20 cellular contexts compared by ENCODE assay signal in genomic region chr18:13236411-13236810, GRCh38. TPM values are rescaled to one million over a fixed set of nuclear protein-coding genes. Genes with fewer than 3 reads are reported as not detected.
DNase-seq lines count a peak whose midpoint lies in the region; ATAC-seq and TF ChIP-seq lines count a peak whose summit lies in the region.
"Had no signal": no experiment of that assay in that cellular context is flagged by ENCODE, and none has a peak within 500 bp of the region (broad histone marks: within the 10 kb centered on the region; RNA-seq: fewer than 3 reads in every experiment).

No MANE protein-coding gene starts in this region.

- intact Hi-C loops in lower lobe of right lung (cut with DNase I): no loop called here
- intact Hi-C loops in activated T-helper 1 cell treated with anti-CD3 and anti-CD28 coated beads, Interleukin-12 subunit alpha, Interleukin-12 subunit beta, Interleukin-2, Interleukin-4 antibody, amounts not matched to agents 30 ng/mL and 10 ng/mL and 1 ng/mL, durations not matched to agents 14 hours and 24 hours and 36 hours (cut with micrococcal nuclease): no loop called here

- H3K9me3 Mint-ChIP-seq in activated T-cell treated with anti-CD3 and anti-CD28 coated beads, Interleukin-2, amount 50 U/mL, for 24 hours: no peaks in the 10 kb centered on the region
- no peaks in the 10 kb centered on the region for H3K9me3 Mint-ChIP-seq in activated T-cell treated with anti-CD3 and anti-CD28 coated beads, Interleukin-2, amount 50 U/mL, for 72 hours
- peaks cover 0 to 3% (median 0%) of the 10 kb centered on the region in 5 experiments for H3K9me3 Mint-ChIP-seq in brain
- no peaks in the 10 kb centered on the region for H3K9me3 Mint-ChIP-seq in activated T-helper 1 cell treated with anti-CD3 and anti-CD28 coated beads, Interleukin-12 subunit alpha, Interleukin-12 subunit beta, Interleukin-2, Interleukin-4 antibody, amounts not matched to agents 30 ng/mL and 10 ng/mL and 1 ng/mL, durations not matched to agents 14 hours and 24 hours and 36 hours
- H3K9me3 Mint-ChIP-seq: CD4-positive, alpha-beta T cell had no signal

- no peaks in the 10 kb centered on the region for H3K4me1 ChIP-seq in lower lobe of right lung

- no peaks in the 10 kb centered on the region for H3K36me3 Mint-ChIP-seq in activated T-cell treated with anti-CD3 and anti-CD28 coated beads, Interleukin-2, amount 50 U/mL, for 24 hours (ENCODE audit: low read depth)
- H3K36me3 Mint-ChIP-seq in activated T-cell treated with anti-CD3 and anti-CD28 coated beads, Interleukin-2, amount 50 U/mL, for 72 hours (ENCODE audit: insufficient read depth in 2 of 2): no peaks in the 10 kb centered on the region
- H3K36me3 Mint-ChIP-seq in brain: no peaks in the 10 kb centered on the region
- H3K36me3 Mint-ChIP-seq in activated T-helper 1 cell treated with anti-CD3 and anti-CD28 coated beads, Interleukin-12 subunit alpha, Interleukin-12 subunit beta, Interleukin-2, Interleukin-4 antibody, amounts not matched to agents 30 ng/mL and 10 ng/mL and 1 ng/mL, durations not matched to agents 14 hours and 24 hours and 36 hours (ENCODE audit: low read depth): no peaks in the 10 kb centered on the region

- ATAC-seq in activated T-cell treated with anti-CD3 and anti-CD28 coated beads, Interleukin-2, amount 50 U/mL, for 72 hours (replicated peaks in 1 of 2): no peak
- no peak for ATAC-seq in lower lobe of right lung
- ATAC-seq: A549, HCT116 had no signal

- H3K27me3 Mint-ChIP-seq in activated T-cell treated with anti-CD3 and anti-CD28 coated beads, Interleukin-2, amount 50 U/mL, for 24 hours: no peaks in the 10 kb centered on the region
- H3K27me3 Mint-ChIP-seq in activated T-cell treated with anti-CD3 and anti-CD28 coated beads, Interleukin-2, amount 50 U/mL, for 72 hours (ENCODE audit: low read depth): no peaks in the 10 kb centered on the region
- peaks cover 11% of the 10 kb centered on the region for H3K27me3 Mint-ChIP-seq in brain
- H3K27me3 Mint-ChIP-seq in activated T-helper 1 cell treated with anti-CD3 and anti-CD28 coated beads, Interleukin-12 subunit alpha, Interleukin-12 subunit beta, Interleukin-2, Interleukin-4 antibody, amounts not matched to agents 30 ng/mL and 10 ng/mL and 1 ng/mL, durations not matched to agents 14 hours and 24 hours and 36 hours (ENCODE audit: insufficient read depth): peaks cover 2% of the 10 kb centered on the region
- H3K27me3 Mint-ChIP-seq: CD4-positive, alpha-beta T cell had no signal

- no peak overlapping the region for H3K4me3 ChIP-seq in lower lobe of right lung
- H3K4me3 ChIP-seq: A549, GM23248, PC-9 had no signal

- no peak overlapping the region for H3K27ac ChIP-seq in lower lobe of right lung
- H3K27ac ChIP-seq: A549, GM23248, PC-9 had no signal

- H3K9me3 ChIP-seq in lower lobe of right lung: no peaks in the 10 kb centered on the region
- H3K9me3 ChIP-seq: A549 had no signal

- H3K27ac Mint-ChIP-seq in activated T-cell treated with anti-CD3 and anti-CD28 coated beads, Interleukin-2, amount 50 U/mL, for 24 hours: no peak overlapping the region
- H3K27ac Mint-ChIP-seq in activated T-cell treated with anti-CD3 and anti-CD28 coated beads, Interleukin-2, amount 50 U/mL, for 72 hours: no peak overlapping the region
- peak overlapping the region in 3 of 5 experiments; percentile 35 to 63 (median 58) for H3K27ac Mint-ChIP-seq in brain
- H3K27ac Mint-ChIP-seq in activated T-helper 1 cell treated with anti-CD3 and anti-CD28 coated beads, Interleukin-12 subunit alpha, Interleukin-12 subunit beta, Interleukin-2, Interleukin-4 antibody, amounts not matched to agents 30 ng/mL and 10 ng/mL and 1 ng/mL, durations not matched to agents 14 hours and 24 hours and 36 hours: no peak overlapping the region
- H3K27ac Mint-ChIP-seq: CD4-positive, alpha-beta T cell had no signal

- TF ChIP-seq CTCF in brain (conservative IDR thresholded peaks at IDR 0.05) (no peak), lower lobe of right lung (IDR thresholded peaks at IDR 0.05) (no peak)

- H3K4me1 Mint-ChIP-seq in activated T-cell treated with anti-CD3 and anti-CD28 coated beads, Interleukin-2, amount 50 U/mL, for 24 hours (ENCODE audit: low read depth): peaks cover 1% of the 10 kb centered on the region
- peaks cover 6% of the 10 kb centered on the region for H3K4me1 Mint-ChIP-seq in activated T-cell treated with anti-CD3 and anti-CD28 coated beads, Interleukin-2, amount 50 U/mL, for 72 hours (ENCODE audit: low read depth)
- peaks cover 50% of the 10 kb centered on the region for H3K4me1 Mint-ChIP-seq in brain
- H3K4me1 Mint-ChIP-seq in activated T-helper 1 cell treated with anti-CD3 and anti-CD28 coated beads, Interleukin-12 subunit alpha, Interleukin-12 subunit beta, Interleukin-2, Interleukin-4 antibody, amounts not matched to agents 30 ng/mL and 10 ng/mL and 1 ng/mL, durations not matched to agents 14 hours and 24 hours and 36 hours (ENCODE audit: low read depth): no peaks in the 10 kb centered on the region

- H3K36me3 ChIP-seq in lower lobe of right lung: no peaks in the 10 kb centered on the region

- peak; percentile 6 for DNase-seq in activated T-cell treated with anti-CD3 and anti-CD28 coated beads, Interleukin-2, amount 50 U/mL, for 24 hours
- DNase-seq in activated T-cell treated with anti-CD3 and anti-CD28 coated beads, Interleukin-2, amount 50 U/mL, for 72 hours: no peak
- peak; percentile 10 for DNase-seq in lower lobe of right lung
- DNase-seq in stimulated activated CD8-positive, alpha-beta memory T cell treated with anti-CD3 and anti-CD28 coated beads, Interleukin-4, amount 100 ng/mL, for 48 hours: peak; percentile 8
- DNase-seq in mucosa of gallbladder (ENCODE audit: low spot score): no peak
- DNase-seq in activated T-helper 1 cell treated with anti-CD3 and anti-CD28 coated beads, Interleukin-12 subunit alpha, Interleukin-12 subunit beta, Interleukin-2, Interleukin-4 antibody, amounts not matched to agents 30 ng/mL and 10 ng/mL and 1 ng/mL, durations not matched to agents 14 hours and 24 hours and 36 hours (ENCODE audit: low spot score): no peak
- DNase-seq: CD4-positive, alpha-beta T cell; DND-41; GDM1; GM23248; IMR-90; Kasumi-1; NCI-H1417 treated with DMSO at 0.1 percent for 48 hours; NCI-H2029; NCI-H774; PC-9 had no signal

- no peak overlapping the region for H3K4me3 Mint-ChIP-seq in activated T-cell treated with anti-CD3 and anti-CD28 coated beads, Interleukin-2, amount 50 U/mL, for 24 hours
- no peak overlapping the region for H3K4me3 Mint-ChIP-seq in activated T-cell treated with anti-CD3 and anti-CD28 coated beads, Interleukin-2, amount 50 U/mL, for 72 hours
- peak overlapping the region in 1 of 5 experiments; percentile 39 for H3K4me3 Mint-ChIP-seq in brain
- H3K4me3 Mint-ChIP-seq in activated T-helper 1 cell treated with anti-CD3 and anti-CD28 coated beads, Interleukin-12 subunit alpha, Interleukin-12 subunit beta, Interleukin-2, Interleukin-4 antibody, amounts not matched to agents 30 ng/mL and 10 ng/mL and 1 ng/mL, durations not matched to agents 14 hours and 24 hours and 36 hours: no peak overlapping the region
- H3K4me3 Mint-ChIP-seq: CD4-positive, alpha-beta T cell had no signal

- H3K27me3 ChIP-seq in lower lobe of right lung (ENCODE audit: low read depth): no peaks in the 10 kb centered on the region

RNA-seq across cellular contexts. Expression of gene LDLRAD4, which starts 17.9 kb away (rescaled TPM):
- total RNA-seq in activated T-cell treated with anti-CD3 and anti-CD28 coated beads, Interleukin-2, amount 50 U/mL, for 72 hours: 10 to 100 TPM; 46.0 to 47.2 TPM
- 20.2 TPM for polyA plus RNA-seq in brain (ENCODE audit: insufficient read depth, low read depth, low replicate concordance)
- total RNA-seq in lower lobe of right lung (24.6 TPM), mucosa of gallbladder (51.0 TPM)
- 34.5 and 35.2 TPM in 2 replicates for total RNA-seq in activated T-helper 1 cell treated with anti-CD3 and anti-CD28 coated beads, Interleukin-12 subunit alpha, Interleukin-12 subunit beta, Interleukin-2, Interleukin-4 antibody, amounts not matched to agents 30 ng/mL and 10 ng/mL and 1 ng/mL, durations not matched to agents 14 hours and 24 hours and 36 hours
- total RNA-seq: GM23248, IMR-90, NCI-H460 had no signal
- polyA plus RNA-seq: GM23248, IMR-90 had no signal

Comparison
In these comparisons a context has a peak if more than half of its experiments do, and no peak if none do; other contexts are left out.
1. DNase-seq: peak in activated T-cell treated with anti-CD3 and anti-CD28 coated beads, Interleukin-2, amount 50 U/mL, for 24 hours (single experiment), lower lobe of right lung (single experiment) and stimulated activated CD8-positive, alpha-beta memory T cell treated with anti-CD3 and anti-CD28 coated beads, Interleukin-4, amount 100 ng/mL, for 48 hours (single experiment); none in activated T-cell treated with anti-CD3 and anti-CD28 coated beads, Interleukin-2, amount 50 U/mL, for 72 hours (0 of 2), mucosa of gallbladder (single experiment) and activated T-helper 1 cell treated with anti-CD3 and anti-CD28 coated beads, Interleukin-12 subunit alpha, Interleukin-12 subunit beta, Interleukin-2, Interleukin-4 antibody, amounts not matched to agents 30 ng/mL and 10 ng/mL and 1 ng/mL, durations not matched to agents 14 hours and 24 hours and 36 hours (single experiment).
2. H3K27ac Mint-ChIP-seq: peak in brain (3 of 5); none in activated T-cell treated with anti-CD3 and anti-CD28 coated beads, Interleukin-2, amount 50 U/mL, for 24 hours (single experiment), activated T-cell treated with anti-CD3 and anti-CD28 coated beads, Interleukin-2, amount 50 U/mL, for 72 hours (single experiment) and activated T-helper 1 cell treated with anti-CD3 and anti-CD28 coated beads, Interleukin-12 subunit alpha, Interleukin-12 subunit beta, Interleukin-2, Interleukin-4 antibody, amounts not matched to agents 30 ng/mL and 10 ng/mL and 1 ng/mL, durations not matched to agents 14 hours and 24 hours and 36 hours (single experiment).